ENCODE assay signal across 8 cellular contexts in the genomic region with DNA sequence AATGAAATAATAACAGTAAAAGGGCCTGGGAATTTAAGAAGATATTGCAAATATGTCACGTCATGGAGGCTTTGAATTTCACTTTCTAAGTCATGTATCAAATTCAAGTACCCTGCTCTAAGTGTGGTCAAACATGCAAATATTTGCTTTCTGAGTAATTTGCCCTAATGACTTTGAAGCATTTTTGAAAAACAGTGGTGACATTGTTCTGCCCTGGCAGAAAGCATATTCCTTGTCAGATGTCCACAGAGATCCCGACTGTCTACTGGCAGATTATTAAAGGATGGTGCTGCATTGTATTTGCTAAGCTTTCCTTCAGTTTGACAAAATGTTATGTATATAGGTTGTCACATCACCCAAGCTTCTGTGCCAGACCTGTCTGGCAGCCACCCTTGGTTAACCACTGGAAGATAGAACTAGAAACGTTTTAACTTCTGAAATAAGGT.
DNase-seq lines count a peak whose midpoint lies in the region; ATAC-seq and TF ChIP-seq lines count a peak whose summit lies in the region.
"Had no signal": no experiment of that assay in that cellular context is flagged by ENCODE, and none has a peak within 500 bp of the region (broad histone marks: within the 10 kb centered on the region; RNA-seq: fewer than 3 reads in every experiment).

No MANE protein-coding gene starts in this region.

- no peaks in the 10 kb centered on the region for H3K27me3 ChIP-seq in gastrocnemius medialis

- H3K9me3 Mint-ChIP-seq in type B pancreatic cell, result no peaks in the 10 kb centered on the region

- H3K4me3 Mint-ChIP-seq in type B pancreatic cell, result no peak overlapping the region

- H3K36me3 Mint-ChIP-seq in type B pancreatic cell, result no peaks in the 10 kb centered on the region

- H3K27ac Mint-ChIP-seq in type B pancreatic cell, result peak overlapping the region; percentile 9

- peak overlapping the region in 2 of 4 donors; percentile 18 to 26 for H3K27ac ChIP-seq in gastrocnemius medialis
- H3K27ac ChIP-seq: KMS-11 had no signal

- in situ Hi-C loops in gastrocnemius medialis (cut with MboI; ENCODE audit: low sequenced_read_pairs in 4 of 4), result no loop called here

- intact Hi-C loops in gastrocnemius medialis (cut with DNase I; ENCODE audit: low total_unique reads), result loop anchor here (10.0 kb wide), 1 partner anchor 907 kb away; a partner anchor contains a TSS

- no peak for TF ChIP-seq POLR2A in gastrocnemius medialis (IDR thresholded peaks at IDR 0.05)

- peaks cover 33% of the 10 kb centered on the region for H3K4me1 Mint-ChIP-seq in type B pancreatic cell (ENCODE audit: unreplicated experiment)

- H3K36me3 ChIP-seq in gastrocnemius medialis, result no peaks in the 10 kb centered on the region

- H3K4me3 ChIP-seq in gastrocnemius medialis, result peak overlapping the region in 1 of 4 donors; percentile 13

- DNase-seq in NCI-H1105 treated with DMSO at 0.1 percent for 48 hours (lab: John Stamatoyannopoulos, UW), result peak; percentile 76
- DNase-seq in dedifferentiated amniotic fluid mesenchymal stem cell (ENCODE audit: extremely low spot score), result peak; percentile 90
- DNase-seq in type B pancreatic cell (ENCODE audit: extremely low spot score, unreplicated experiment), result no peak
- no peak for DNase-seq in stimulated activated CD4-positive, alpha-beta T cell treated with anti-CD3 and anti-CD28 coated beads, Interleukin-12 subunit alpha, Interleukin-12 subunit beta, amount 100 ng/mL, for 4 hours
- no peak for DNase-seq in stimulated activated CD4-positive, alpha-beta T cell treated with anti-CD3 and anti-CD28 coated beads, Interleukin-15, amount 100 ng/mL, for 24 hours
- DNase-seq in gastrocnemius medialis, result no peak

- H3K9me3 ChIP-seq in gastrocnemius medialis, result no peaks in the 10 kb centered on the region

- H3K4me1 ChIP-seq in gastrocnemius medialis, result peaks cover 9 to 20% of the 10 kb centered on the region in 2 donors

- no peaks in the 10 kb centered on the region for H3K27me3 Mint-ChIP-seq in type B pancreatic cell

- TF ChIP-seq CTCF in type B pancreatic cell (conservative IDR thresholded peaks at IDR 0.05) (no peak), gastrocnemius medialis (IDR thresholded peaks at IDR 0.05 in 4 of 5, conservative IDR thresholded peaks at IDR 0.05 in 1 of 5) (no peak)

- ATAC-seq in GM21360 (IDR thresholded peaks at IDR 0.05; ENCODE audit: unreplicated experiment) (peak; percentile 38), gastrocnemius medialis (no peak)

Comparison
In these comparisons a context has a peak if more than half of its experiments do, and no peak if none do; other contexts are left out.
1. DNase-seq: peak in NCI-H1105 treated with DMSO at 0.1 percent for 48 hours (single experiment) and dedifferentiated amniotic fluid mesenchymal stem cell (single experiment); none in type B pancreatic cell (single experiment), stimulated activated CD4-positive, alpha-beta T cell treated with anti-CD3 and anti-CD28 coated beads, Interleukin-12 subunit alpha, Interleukin-12 subunit beta, amount 100 ng/mL, for 4 hours (single experiment), stimulated activated CD4-positive, alpha-beta T cell treated with anti-CD3 and anti-CD28 coated beads, Interleukin-15, amount 100 ng/mL, for 24 hours (single experiment) and gastrocnemius medialis (0 of 2).